ENCODE assay signal across 28 cellular contexts in genomic region chr21:23809573-23809972, GRCh38.
"Had no signal": no experiment of that assay in that cellular context is flagged by ENCODE, and none has a peak within 500 bp of the region (broad histone marks: within the 10 kb centered on the region; RNA-seq: fewer than 3 reads in every experiment).

No MANE protein-coding gene starts in this region.

- H3K4me3 ChIP-seq: left lung, lower lobe of right lung, pancreas, prostate gland, spleen, suprapubic skin, thoracic aorta, tibial artery, upper lobe of right lung had no signal

- DNase-seq: hypothalamus; immature natural killer cell; kidney; left colon; left lung; lower lobe of right lung; mammary epithelial cell; mesenchymal stem cell; naive thymus-derived CD8-positive, alpha-beta T cell; nucleus accumbens; pancreas; posterior cingulate gyrus; retina; right cardiac atrium; small intestine; spleen; stimulated activated CD4-positive, alpha-beta T cell treated with anti-CD3 and anti-CD28 coated beads, Interleukin-4, amount 100 ng/mL, for 24 hours; stimulated activated naive CD4-positive, alpha-beta T cell; tibial artery; trophoblast cell; upper lobe of right lung had no signal

- ATAC-seq: left colon; left lung; lower lobe of right lung; naive thymus-derived CD8-positive, alpha-beta T cell; pancreas; right cardiac atrium; sciatic nerve; stimulated activated effector memory CD8-positive, alpha-beta T cell treated with anti-CD3 and anti-CD28 coated beads, Interleukin-12 subunit alpha, Interleukin-12 subunit beta, amount 100 ng/mL, for 72 hours; upper lobe of right lung had no signal

- H3K27ac ChIP-seq: left lung, lower lobe of right lung, pancreas, prostate gland, spleen, suprapubic skin, thoracic aorta, tibial artery, upper lobe of right lung had no signal

- H3K27me3 ChIP-seq: left lung, pancreas, spleen, suprapubic skin, tibial artery, upper lobe of right lung had no signal

- H3K36me3 ChIP-seq: left lung, lower lobe of right lung, pancreas, prostate gland, spleen, suprapubic skin, thoracic aorta, tibial artery, upper lobe of right lung had no signal

- FAIRE-seq: islet of Langerhans, kidney, pancreas, small intestine, urothelium cell line had no signal

- H3K9me3 ChIP-seq: lower lobe of right lung, pancreas, prostate gland, suprapubic skin, thoracic aorta, tibial artery, upper lobe of right lung had no signal

- H3K4me1 ChIP-seq: left lung, lower lobe of right lung, pancreas, prostate gland, suprapubic skin, tibial artery, upper lobe of right lung had no signal
